1 cellular context compared by ENCODE assay signal in genomic region chr11:36594316-36594989, GRCh38.
A peak's percentile ranks its signal among the peaks of the same experiment; 100 is the strongest.
TF ChIP-seq lines count a peak whose summit lies in the region.

Gene IFTAP (plus strand): TSS chr11:36594502. CDS start chr11:36610104, 15,602 bp downstream.

TF ChIP-seq in K562, 482 proteins besides CTCF, POLR2A, EP300 and RAD21 (continued from another document and continues in another):
- TF ChIP-seq USF2 (CRISPR knock-in tag; IDR thresholded peaks at IDR 0.05) = peak; percentile 22; the same call in 1 of the 2 replicates
- no peak for TF ChIP-seq ZNF778 (CRISPR knock-in tag; IDR thresholded peaks at IDR 0.05)
- TF ChIP-seq PTTG1 (tag; IDR thresholded peaks at IDR 0.05; ENCODE audit: low read depth) = peak; percentile 69; the same call in 1 of the 2 replicates
- no peak for TF ChIP-seq CBX8 (IDR thresholded peaks at IDR 0.05; ENCODE audit: borderline replicate concordance, extremely low read depth, low read depth, low read length, poor library complexity, severe bottlenecking)
- no peak for TF ChIP-seq BRD9 (IDR thresholded peaks at IDR 0.05; ENCODE audit: low read depth, partially characterized antibody)
- TF ChIP-seq NEUROD1 (IDR thresholded peaks at IDR 0.05; ENCODE audit: borderline replicate concordance, low read depth, low read length, partially characterized antibody) = no peak
- no peak for TF ChIP-seq ZNF217 (CRISPR knock-in tag; IDR thresholded peaks at IDR 0.05)
- TF ChIP-seq MIER1 (IDR thresholded peaks at IDR 0.05; ENCODE audit: low read depth) = no peak
- no peak for TF ChIP-seq SRF (CRISPR knock-in tag; IDR thresholded peaks at IDR 0.05)
- TF ChIP-seq ZNF75A (CRISPR knock-in tag; IDR thresholded peaks at IDR 0.05) = no peak
- TF ChIP-seq TOE1 (IDR thresholded peaks at IDR 0.05; ENCODE audit: borderline replicate concordance) = peak; percentile 80
- TF ChIP-seq TOE1 (CRISPR knock-in tag; IDR thresholded peaks at IDR 0.05; ENCODE audit: borderline replicate concordance, low read depth) = no peak
- no peak for TF ChIP-seq PREB (CRISPR knock-in tag; IDR thresholded peaks at IDR 0.05)
- TF ChIP-seq MBD1 (CRISPR knock-in tag; IDR thresholded peaks at IDR 0.05) = no peak
- TF ChIP-seq ZFP1 (CRISPR knock-in tag; IDR thresholded peaks at IDR 0.05) = no peak
- no peak for TF ChIP-seq STAG1 (CRISPR knock-in tag; IDR thresholded peaks at IDR 0.05; ENCODE audit: borderline replicate concordance)
- no peak for TF ChIP-seq ZBTB7A (IDR thresholded peaks at IDR 0.05; ENCODE audit: borderline replicate concordance, control insufficient read depth, low read depth, low read length)
- no peak for TF ChIP-seq SRSF3 (IDR thresholded peaks at IDR 0.05; ENCODE audit: insufficient read depth, low read length)
- no peak for TF ChIP-seq ZNF184 (CRISPR knock-in tag; IDR thresholded peaks at IDR 0.05)
- TF ChIP-seq MGA (IDR thresholded peaks at IDR 0.05) = peak; percentile 74
- TF ChIP-seq KDM4B (IDR thresholded peaks at IDR 0.05; ENCODE audit: borderline replicate concordance in 2 of 2, low read depth in 1 of 2) = no peak
- TF ChIP-seq ZNF174 (CRISPR knock-in tag; IDR thresholded peaks at IDR 0.05) = no peak
- TF ChIP-seq SREBF2 (CRISPR knock-in tag; IDR thresholded peaks at IDR 0.05) = no peak
- TF ChIP-seq ZNF253 (CRISPR knock-in tag; conservative IDR thresholded peaks at IDR 0.05) = 0 out of 2 replicates have a peak, but pooled peaks have one; percentile 29
- peak; percentile 41 to 69; a peak in 3 of 4 replicates for TF ChIP-seq MNT (conservative IDR thresholded peaks at IDR 0.05)
- no peak for TF ChIP-seq IRF2 (CRISPR knock-in tag; IDR thresholded peaks at IDR 0.05)
- no peak for TF ChIP-seq BRF2 (IDR thresholded peaks at IDR 0.05; ENCODE audit: borderline replicate concordance, insufficient read depth, insufficient read length)
- no peak for TF ChIP-seq ZNF12 (CRISPR knock-in tag; IDR thresholded peaks at IDR 0.05)
- no peak for TF ChIP-seq CAMTA2 (CRISPR knock-in tag; conservative IDR thresholded peaks at IDR 0.05)
- TF ChIP-seq CTBP1 (IDR thresholded peaks at IDR 0.05; ENCODE audit: borderline replicate concordance) = peak; percentile 72; the same call in 1 of the 2 replicates
- no peak for TF ChIP-seq ESRRB (CRISPR knock-in tag; IDR thresholded peaks at IDR 0.05; ENCODE audit: borderline replicate concordance)
- TF ChIP-seq HDAC3 (IDR thresholded peaks at IDR 0.05; ENCODE audit: borderline replicate concordance, partially characterized antibody) = peak; percentile 32
- no peak for TF ChIP-seq RCOR1 (IDR thresholded peaks at IDR 0.05; ENCODE audit: borderline replicate concordance in 1 of 2, low read depth in 2 of 2, low read length in 2 of 2)
- no peak for TF ChIP-seq FOXA3 (CRISPR knock-in tag; conservative IDR thresholded peaks at IDR 0.05 in 1 of 2, IDR thresholded peaks at IDR 0.05 in 1 of 2)
- TF ChIP-seq RBM34 (IDR thresholded peaks at IDR 0.05; ENCODE audit: borderline replicate concordance, insufficient read depth, low read length) = no peak
- TF ChIP-seq RERE (CRISPR knock-in tag; IDR thresholded peaks at IDR 0.05; ENCODE audit: borderline replicate concordance) = no peak
- no peak for TF ChIP-seq ZFX (CRISPR knock-in tag; IDR thresholded peaks at IDR 0.05)
